ENCODE assay signal across 29 cellular contexts in the genomic region with DNA sequence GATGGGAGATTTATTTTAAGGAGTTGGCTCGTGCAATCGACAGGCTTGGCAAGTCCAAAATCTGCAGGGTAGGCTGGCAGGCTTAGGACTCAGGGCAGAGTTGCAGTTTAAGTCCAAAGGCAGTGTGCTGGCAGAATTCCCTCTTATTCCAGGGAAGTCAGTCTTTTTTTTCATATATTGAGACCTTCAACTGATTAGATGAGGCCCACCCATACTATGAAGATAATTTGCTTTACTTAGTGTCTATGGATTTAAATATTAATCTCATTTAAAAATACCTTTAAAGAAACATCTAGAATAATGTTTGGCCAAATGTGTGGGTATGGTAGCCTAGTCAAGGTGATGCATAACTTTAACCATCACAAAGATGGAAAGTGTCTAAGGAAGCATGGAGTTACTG.
"Had no signal": no experiment of that assay in that cellular context is flagged by ENCODE, and none has a peak within 500 bp of the region (broad histone marks: within the 10 kb centered on the region; RNA-seq: fewer than 3 reads in every experiment).

No MANE protein-coding gene starts in this region.

- H3K9me3 ChIP-seq: stomach, suprapubic skin, testis, thoracic aorta, thyroid gland, tibial artery, tibial nerve, transverse colon, upper lobe of left lung, upper lobe of right lung, uterus, vagina had no signal

- H3K36me3 ChIP-seq: stomach, suprapubic skin, thoracic aorta, thyroid gland, tibial artery, tibial nerve, transverse colon, upper lobe of left lung, upper lobe of right lung, uterus, vagina had no signal

- H3K36me3 Mint-ChIP-seq: stimulated activated effector memory CD8-positive, alpha-beta T cell treated with anti-CD3 and anti-CD28 coated beads, Interleukin-12 subunit alpha, Interleukin-12 subunit beta, amount 100 ng/mL, for 72 hours; stimulated activated memory B cell treated with anti-CD40 and anti-IgM and Interleukin-4, amounts not matched to agents 10 μg/mL and 1 μg/mL and 100 μg/mL, for 72 hours; stimulated activated naive B cell treated with anti-CD40 and anti-IgM and Interleukin-4, amounts not matched to agents 10 μg/mL and 1 μg/mL and 100 μg/mL, for 72 hours; type B pancreatic cell had no signal

- H3K4me1 ChIP-seq: stomach, suprapubic skin, testis, thyroid gland, tibial artery, tibial nerve, transverse colon, upper lobe of left lung, upper lobe of right lung, uterus, vagina had no signal

- H3K4me1 Mint-ChIP-seq: stimulated activated effector memory CD8-positive, alpha-beta T cell treated with anti-CD3 and anti-CD28 coated beads, Interleukin-12 subunit alpha, Interleukin-12 subunit beta, amount 100 ng/mL, for 72 hours; stimulated activated memory B cell treated with anti-CD40 and anti-IgM and Interleukin-4, amounts not matched to agents 10 μg/mL and 1 μg/mL and 100 μg/mL, for 72 hours; stimulated activated naive B cell treated with anti-CD40 and anti-IgM and Interleukin-4, amounts not matched to agents 10 μg/mL and 1 μg/mL and 100 μg/mL, for 72 hours; stimulated activated naive CD8-positive, alpha-beta T cell treated with anti-CD3 and anti-CD28 coated beads, Interleukin-15, amount 100 ng/mL, for 72 hours had no signal

- DNase-seq: stimulated activated CD4-positive, alpha-beta T cell treated with anti-CD3 and anti-CD28 coated beads, Interleukin-2, amount 100 ng/mL, for 48 hours; stimulated activated CD4-positive, alpha-beta T cell treated with anti-CD3 and anti-CD28 coated beads, Interleukin-4, amount 100 ng/mL, for 1 hour; stimulated activated CD4-positive, alpha-beta T cell treated with anti-CD3 and anti-CD28 coated beads, Interleukin-4, amount 100 ng/mL, for 24 hours; stimulated activated CD4-positive, alpha-beta T cell treated with anti-CD3 and anti-CD28 coated beads, Interleukin-4, amount 100 ng/mL, for 4 hours; stimulated activated CD8-positive, alpha-beta memory T cell treated with anti-CD3 and anti-CD28 coated beads, Interleukin-4, amount 100 ng/mL, for 48 hours; stimulated activated naive B cell treated with anti-CD40 and anti-IgM and Interleukin-4, amounts not matched to agents 10 μg/mL and 1 μg/mL and 100 μg/mL, for 72 hours; stimulated activated naive CD4-positive, alpha-beta T cell; stimulated activated naive CD4-positive, alpha-beta T cell treated with Interleukin-2 at 50 U/mL for 16 hours; stimulated activated naive CD8-positive, alpha-beta T cell treated with anti-CD3 and anti-CD28 coated beads, Interleukin-15, amount 100 ng/mL, for 72 hours; stimulated activated naive CD8-positive, alpha-beta T cell treated with anti-CD3 and anti-CD28 coated beads, Interleukin-15, Interleukin-2, amounts not matched to agents 100 U/mL and 50 U/mL, for 24 hours; stomach; substantia nigra; testis; thyroid gland; tibial artery; transverse colon; trophoblast cell; upper lobe of left lung; upper lobe of right lung; uterus had no signal

- H3K27me3 ChIP-seq: stomach, suprapubic skin, testis, thyroid gland, tibial artery, tibial nerve, transverse colon, upper lobe of left lung, upper lobe of right lung, uterus, vagina had no signal

- H3K4me3 ChIP-seq: stomach, suprapubic skin, testis, thoracic aorta, thyroid gland, tibial artery, tibial nerve, transverse colon, upper lobe of left lung, upper lobe of right lung, uterus, vagina had no signal

- ATAC-seq: stimulated activated effector memory CD8-positive, alpha-beta T cell treated with anti-CD3 and anti-CD28 coated beads, Interleukin-12 subunit alpha, Interleukin-12 subunit beta, amount 100 ng/mL, for 72 hours; stimulated activated memory B cell treated with anti-CD40 and anti-IgM and Interleukin-4, amounts not matched to agents 10 μg/mL and 1 μg/mL and 100 μg/mL, for 72 hours; stimulated activated naive B cell treated with anti-CD40 and anti-IgM and Interleukin-4, amounts not matched to agents 10 μg/mL and 1 μg/mL and 100 μg/mL, for 72 hours; stimulated activated naive CD8-positive, alpha-beta T cell treated with anti-CD3 and anti-CD28 coated beads, Interleukin-15, amount 100 ng/mL, for 72 hours; stimulated activated naive CD8-positive, alpha-beta T cell treated with anti-CD3 and anti-CD28 coated beads, Interleukin-15, Interleukin-2, amounts not matched to agents 100 U/mL and 50 U/mL, for 24 hours; upper lobe of right lung had no signal

- FAIRE-seq: urothelium cell line had no signal

- H3K9me3 Mint-ChIP-seq: type B pancreatic cell had no signal

- H3K27me3 Mint-ChIP-seq: stimulated activated memory B cell treated with anti-CD40 and anti-IgM and Interleukin-4, amounts not matched to agents 10 μg/mL and 1 μg/mL and 100 μg/mL, for 72 hours; stimulated activated naive B cell treated with anti-CD40 and anti-IgM and Interleukin-4, amounts not matched to agents 10 μg/mL and 1 μg/mL and 100 μg/mL, for 72 hours; stimulated activated naive CD8-positive, alpha-beta T cell treated with anti-CD3 and anti-CD28 coated beads, Interleukin-15, amount 100 ng/mL, for 72 hours; stimulated activated naive CD8-positive, alpha-beta T cell treated with anti-CD3 and anti-CD28 coated beads, Interleukin-15, Interleukin-2, amounts not matched to agents 100 ng/mL and 50 ng/mL, for 24 hours; type B pancreatic cell had no signal

- H3K27ac ChIP-seq: stomach, suprapubic skin, testis, thoracic aorta, thyroid gland, tibial artery, tibial nerve, transverse colon, upper lobe of left lung, upper lobe of right lung, uterus, vagina had no signal

- H3K27ac Mint-ChIP-seq: stimulated activated effector memory CD8-positive, alpha-beta T cell treated with anti-CD3 and anti-CD28 coated beads, Interleukin-12 subunit alpha, Interleukin-12 subunit beta, amount 100 ng/mL, for 72 hours; stimulated activated memory B cell treated with anti-CD40 and anti-IgM and Interleukin-4, amounts not matched to agents 10 μg/mL and 1 μg/mL and 100 μg/mL, for 72 hours; stimulated activated naive B cell treated with anti-CD40 and anti-IgM and Interleukin-4, amounts not matched to agents 10 μg/mL and 1 μg/mL and 100 μg/mL, for 72 hours; stimulated activated naive CD8-positive, alpha-beta T cell treated with anti-CD3 and anti-CD28 coated beads, Interleukin-15, amount 100 ng/mL, for 72 hours; stimulated activated naive CD8-positive, alpha-beta T cell treated with anti-CD3 and anti-CD28 coated beads, Interleukin-15, Interleukin-2, amounts not matched to agents 100 ng/mL and 50 ng/mL, for 24 hours; type B pancreatic cell had no signal

- H3K4me3 Mint-ChIP-seq: stimulated activated effector memory CD8-positive, alpha-beta T cell treated with anti-CD3 and anti-CD28 coated beads, Interleukin-12 subunit alpha, Interleukin-12 subunit beta, amount 100 ng/mL, for 72 hours; stimulated activated memory B cell treated with anti-CD40 and anti-IgM and Interleukin-4, amounts not matched to agents 10 μg/mL and 1 μg/mL and 100 μg/mL, for 72 hours; stimulated activated naive B cell treated with anti-CD40 and anti-IgM and Interleukin-4, amounts not matched to agents 10 μg/mL and 1 μg/mL and 100 μg/mL, for 72 hours; stimulated activated naive CD8-positive, alpha-beta T cell treated with anti-CD3 and anti-CD28 coated beads, Interleukin-15, amount 100 ng/mL, for 72 hours; stimulated activated naive CD8-positive, alpha-beta T cell treated with anti-CD3 and anti-CD28 coated beads, Interleukin-15, Interleukin-2, amounts not matched to agents 100 ng/mL and 50 ng/mL, for 24 hours; type B pancreatic cell had no signal
